ENCODE assay signal across 16 cellular contexts in genomic region chr14:38964630-38965029, GRCh38.
DNase-seq lines count a peak whose midpoint lies in the region; ATAC-seq and TF ChIP-seq lines count a peak whose summit lies in the region.
"Had no signal": no experiment of that assay in that cellular context is flagged by ENCODE, and none has a peak within 500 bp of the region (broad histone marks: within the 10 kb centered on the region; RNA-seq: fewer than 3 reads in every experiment).

No MANE protein-coding gene starts in this region.

- H3K36me3 Mint-ChIP-seq in activated CD8-positive, alpha-beta T cell treated with anti-CD3 and anti-CD28 coated beads, Interleukin-2, amount 10 ng/mL, durations not matched to agents 7 days and 5 days (ENCODE audit: low read depth), result no peaks in the 10 kb centered on the region

- ATAC-seq in activated CD8-positive, alpha-beta T cell treated with anti-CD3 and anti-CD28 coated beads, Interleukin-2, amount 10 ng/mL, durations not matched to agents 7 days and 5 days, result no peak
- ATAC-seq: activated CD4-positive, CD25-positive, alpha-beta regulatory T cell treated with anti-CD3 and anti-CD28 coated beads, Interleukin-2, amount 50 U/mL, for 24 hours; heart right ventricle; right cardiac atrium had no signal

- no peak overlapping the region for H3K4me3 Mint-ChIP-seq in activated CD8-positive, alpha-beta T cell treated with anti-CD3 and anti-CD28 coated beads, Interleukin-2, amount 10 ng/mL, durations not matched to agents 7 days and 5 days
- H3K4me3 Mint-ChIP-seq: neural crest cell had no signal

- H3K9me3 Mint-ChIP-seq in activated CD8-positive, alpha-beta T cell treated with anti-CD3 and anti-CD28 coated beads, Interleukin-2, amount 10 ng/mL, durations not matched to agents 7 days and 5 days (ENCODE audit: insufficient read depth), result no peaks in the 10 kb centered on the region
- H3K9me3 Mint-ChIP-seq: neural crest cell had no signal

- H3K4me3 ChIP-seq in fibroblast of pulmonary artery (replicated peaks; ENCODE audit: low read depth, low read length), result no peak overlapping the region
- H3K4me3 ChIP-seq: heart right ventricle, transverse colon had no signal

- DNase-seq in EL (peak; percentile 34), NCI-H510A treated with DMSO at 0.1 percent for 48 hours (lab: John Stamatoyannopoulos, UW) (peak; percentile 49), fibroblast of pulmonary artery (ENCODE audit: low read depth) (peak; percentile 38), superior temporal gyrus (ENCODE audit: extremely low spot score) (peak; percentile 9), NCI-H82 (lab: John Stamatoyannopoulos, UW) (no peak), DMS 273 (lab: John Stamatoyannopoulos, UW; ENCODE audit: unreplicated experiment) (no peak)
- DNase-seq in activated CD8-positive, alpha-beta T cell treated with anti-CD3 and anti-CD28 coated beads, Interleukin-2, amount 10 ng/mL, durations not matched to agents 7 days and 5 days, result no peak
- DNase-seq: activated naive CD4-positive, alpha-beta T cell treated with Interleukin-2 at 50 U/mL for 16 hours; caudate nucleus; heart right ventricle; NCI-H1092 treated with DMSO at 0.1 percent for 48 hours; right cardiac atrium; stimulated activated CD4-positive, alpha-beta T cell treated with anti-CD3 and anti-CD28 coated beads, Interleukin-2, amount 100 ng/mL, for 48 hours; transverse colon had no signal

- CTCF ChIA-PET in activated CD8-positive, alpha-beta T cell treated with anti-CD3 and anti-CD28 coated beads, Interleukin-2, amount 10 ng/mL, durations not matched to agents 7 days and 5 days (lab: Charles Lee), result no interaction called here

- TF ChIP-seq CTCF in fibroblast of pulmonary artery (IDR thresholded peaks at IDR 0.05; ENCODE audit: low read length, missing control alignments), result no peak

- POLR2A ChIA-PET in activated CD8-positive, alpha-beta T cell treated with anti-CD3 and anti-CD28 coated beads, Interleukin-2, amount 10 ng/mL, durations not matched to agents 7 days and 5 days (lab: Charles Lee), result no interaction called here

- no peaks in the 10 kb centered on the region for H3K27me3 Mint-ChIP-seq in activated CD8-positive, alpha-beta T cell treated with anti-CD3 and anti-CD28 coated beads, Interleukin-2, amount 10 ng/mL, durations not matched to agents 7 days and 5 days (ENCODE audit: low read depth)

- H3K4me1 Mint-ChIP-seq in activated CD8-positive, alpha-beta T cell treated with anti-CD3 and anti-CD28 coated beads, Interleukin-2, amount 10 ng/mL, durations not matched to agents 7 days and 5 days (ENCODE audit: low read depth), result no peaks in the 10 kb centered on the region
- H3K4me1 Mint-ChIP-seq: neural crest cell had no signal

- H3K27ac Mint-ChIP-seq in activated CD8-positive, alpha-beta T cell treated with anti-CD3 and anti-CD28 coated beads, Interleukin-2, amount 10 ng/mL, durations not matched to agents 7 days and 5 days, result no peak overlapping the region

Comparison
In these comparisons a context has a peak if more than half of its experiments do, and no peak if none do; other contexts are left out.
1. DNase-seq: peak in EL (single experiment), NCI-H510A treated with DMSO at 0.1 percent for 48 hours (single experiment), fibroblast of pulmonary artery (single experiment) and superior temporal gyrus (single experiment); none in NCI-H82 (single experiment), DMS 273 (single experiment) and activated CD8-positive, alpha-beta T cell treated with anti-CD3 and anti-CD28 coated beads, Interleukin-2, amount 10 ng/mL, durations not matched to agents 7 days and 5 days (single experiment).